14 cellular contexts compared by ENCODE assay signal in the genomic region with DNA sequence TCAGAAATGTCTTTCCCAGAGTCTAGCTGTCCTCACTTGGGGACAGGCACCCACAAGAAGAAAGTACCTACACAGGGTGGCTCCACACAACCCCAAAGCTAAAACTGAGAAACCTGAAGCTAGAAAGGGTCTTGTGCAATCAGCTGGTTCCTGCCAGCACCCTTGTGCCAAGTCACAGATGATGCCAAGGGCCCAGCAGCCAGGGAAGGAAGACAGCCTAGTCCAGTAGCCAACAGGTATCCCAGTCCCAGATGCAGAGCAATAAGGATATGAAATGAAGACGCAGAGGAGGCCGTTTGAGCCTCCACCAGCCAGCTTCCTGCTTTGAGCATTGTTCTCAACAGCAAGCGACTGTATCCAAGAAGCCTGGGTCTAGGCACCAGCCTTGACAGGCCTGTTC.
"Had no signal": no experiment of that assay in that cellular context is flagged by ENCODE, and none has a peak within 500 bp of the region (broad histone marks: within the 10 kb centered on the region; RNA-seq: fewer than 3 reads in every experiment).

No MANE protein-coding gene starts in this region.

- DNase-seq: activated CD4-positive, alpha-beta T cell treated with anti-CD3 and anti-CD28 coated beads for 36 hours; activated CD4-positive, alpha-beta T cell treated with anti-CD3 and anti-CD28 coated beads, Interleukin-2, amount 50 U/mL, for 48 hours; activated naive CD4-positive, alpha-beta T cell treated with anti-CD3 and anti-CD28 coated beads for 36 hours; activated T-cell treated with anti-CD3 and anti-CD28 coated beads for 4 hours; cortex of kidney; heart right ventricle; immature natural killer cell; kidney glomerular epithelial cell; midbrain; occipital lobe; SK-N-SH; stimulated activated naive CD4-positive, alpha-beta T cell; transverse colon had no signal

- H3K4me3 ChIP-seq: heart right ventricle, transverse colon had no signal

- H3K27ac ChIP-seq: heart right ventricle, transverse colon had no signal

- ATAC-seq: activated CD4-positive, alpha-beta T cell treated with anti-CD3 and anti-CD28 coated beads for 36 hours; activated T-helper 17 cell treated with anti-CD3 and anti-CD28 coated beads, Interleukin-2, amount 50 U/mL, for 72 hours had no signal

- H3K9ac ChIP-seq: SK-N-SH had no signal

- H3K36me3 ChIP-seq: heart right ventricle, transverse colon had no signal

- H3K9me3 ChIP-seq: heart right ventricle, SK-N-SH, transverse colon had no signal

- H3K27me3 ChIP-seq: transverse colon had no signal
